In the genomic region with DNA sequence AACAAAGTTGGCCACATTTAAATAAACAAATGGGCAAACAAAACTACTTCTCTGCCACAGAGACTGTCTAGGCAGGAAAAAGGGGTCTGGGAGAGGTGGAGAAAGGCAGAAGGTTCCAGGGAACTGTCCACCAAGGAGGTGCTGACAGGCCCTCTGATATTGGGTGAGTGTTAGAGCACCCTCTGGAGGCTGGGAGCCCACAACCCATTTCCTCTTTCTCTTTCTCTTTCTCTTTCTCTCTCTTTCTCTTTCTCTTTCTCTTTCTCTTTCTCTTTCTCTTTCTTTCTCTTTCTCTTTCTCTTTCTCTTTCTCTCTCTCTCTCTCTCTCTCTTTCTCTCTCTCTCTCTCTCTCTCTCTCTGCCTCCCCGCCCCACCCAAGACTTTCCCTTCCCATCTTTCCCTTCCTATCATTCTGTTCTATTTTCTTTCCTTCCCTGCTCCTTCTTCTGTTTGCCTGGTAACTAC, we compare ENCODE assay signal across 8 cellular contexts.
DNase-seq lines count a peak whose midpoint lies in the region; ATAC-seq, FAIRE-seq and TF ChIP-seq lines count a peak whose summit lies in the region.

No MANE protein-coding gene starts in this region.

- no peaks in the 10 kb centered on the region for H3K27me3 Mint-ChIP-seq in activated naive CD8-positive, alpha-beta T cell treated with anti-CD3 and anti-CD28 coated beads, Interleukin-2, amount 50 U/mL, for 24 hours

- no peak overlapping the region for H3K9ac ChIP-seq in keratinocyte (ENCODE audit: control insufficient read depth, extremely low read depth, insufficient read depth, low read length)

- H3K4me3 Mint-ChIP-seq in activated naive CD8-positive, alpha-beta T cell treated with anti-CD3 and anti-CD28 coated beads, Interleukin-2, amount 50 U/mL, for 24 hours: peak overlapping the region; percentile 21

- no peak overlapping the region for H3K27ac Mint-ChIP-seq in activated naive CD8-positive, alpha-beta T cell treated with anti-CD3 and anti-CD28 coated beads, Interleukin-2, amount 50 U/mL, for 24 hours

- H3K9me3 ChIP-seq in keratinocyte (ENCODE audit: control insufficient read depth, low read depth, low read length): no peaks in the 10 kb centered on the region

- no peak overlapping the region for H2AFZ ChIP-seq in keratinocyte (ENCODE audit: control insufficient read depth, low read length)

- no peaks in the 10 kb centered on the region for H3K4me1 ChIP-seq in keratinocyte (ENCODE audit: control insufficient read depth, extremely low read depth, insufficient read depth, low read length)

- ATAC-seq in GM18873 (IDR thresholded peaks at IDR 0.05; ENCODE audit: low FRiP score, unreplicated experiment) (peak; percentile 73), HG03064 (IDR thresholded peaks at IDR 0.05; ENCODE audit: low read depth, unreplicated experiment) (peak; percentile 85)
- ATAC-seq in activated naive CD8-positive, alpha-beta T cell treated with anti-CD3 and anti-CD28 coated beads, Interleukin-2, amount 50 U/mL, for 24 hours: no peak

- H3K9me3 Mint-ChIP-seq in activated naive CD8-positive, alpha-beta T cell treated with anti-CD3 and anti-CD28 coated beads, Interleukin-2, amount 50 U/mL, for 24 hours: peaks cover 24% of the 10 kb centered on the region

- dilution Hi-C loops in keratinocyte (cut with MboI; ENCODE audit: extremely low pct_ligation_motif_present, low sequenced_read_pairs): no loop called here

- no peaks in the 10 kb centered on the region for H3K36me3 ChIP-seq in keratinocyte (ENCODE audit: control insufficient read depth in 2 of 2, extremely low read depth in 1 of 2, insufficient read depth in 2 of 2, low read length in 2 of 2)

- H3K27me3 ChIP-seq in keratinocyte (ENCODE audit: control insufficient read depth, extremely low read depth, insufficient read depth, low read length): peaks cover 4% of the 10 kb centered on the region

- DNase-seq in DMS53 (lab: John Stamatoyannopoulos, UW) (peak; percentile 89), NCI-H345 (lab: John Stamatoyannopoulos, UW) (peak; percentile 36), keratinocyte (ENCODE audit: low read depth, low spot score) (no peak), GOT3 (lab: John Stamatoyannopoulos, UW) (no peak), dedifferentiated amniotic fluid mesenchymal stem cell (ENCODE audit: extremely low spot score) (no peak)
- DNase-seq in activated naive CD8-positive, alpha-beta T cell treated with anti-CD3 and anti-CD28 coated beads, Interleukin-2, amount 50 U/mL, for 24 hours: peak; percentile 26

- H3K27ac ChIP-seq in keratinocyte (ENCODE audit: control insufficient read depth, insufficient read depth, low read length): no peak overlapping the region

- no peaks in the 10 kb centered on the region for H3K4me1 Mint-ChIP-seq in activated naive CD8-positive, alpha-beta T cell treated with anti-CD3 and anti-CD28 coated beads, Interleukin-2, amount 50 U/mL, for 24 hours

- no peaks in the 10 kb centered on the region for H4K20me1 ChIP-seq in keratinocyte (ENCODE audit: control insufficient read depth, extremely low read depth, insufficient read depth, low read length)

- TF ChIP-seq CTCF in keratinocyte (optimal IDR thresholded peaks at IDR 0.05 in 1 of 3, IDR thresholded peaks at IDR 0.05 in 1 of 3, conservative IDR thresholded peaks at IDR 0.05 in 1 of 3; ENCODE audit: extremely low read depth in 1 of 3, insufficient read depth in 2 of 3, low read length in 3 of 3): peak; percentile 50 to 89 (median 71)

- no peak overlapping the region for H3K4me3 ChIP-seq in keratinocyte (ENCODE audit: control insufficient read depth in 2 of 3, extremely low read depth in 1 of 3, insufficient read depth in 2 of 3, low read depth in 1 of 3, low read length in 3 of 3)

- H3K4me2 ChIP-seq in keratinocyte (ENCODE audit: control insufficient read depth, extremely low read depth, insufficient read depth, low read depth, low read length): no peak overlapping the region

- H3K79me2 ChIP-seq in keratinocyte (ENCODE audit: control insufficient read depth, insufficient read depth, low read length): no peaks in the 10 kb centered on the region

- no peaks in the 10 kb centered on the region for H3K36me3 Mint-ChIP-seq in activated naive CD8-positive, alpha-beta T cell treated with anti-CD3 and anti-CD28 coated beads, Interleukin-2, amount 50 U/mL, for 24 hours (ENCODE audit: low read depth)

- no peaks in the 10 kb centered on the region for H3K9me1 ChIP-seq in keratinocyte (ENCODE audit: control insufficient read depth, extremely low read depth, insufficient read depth, low read length)

- no peak for FAIRE-seq in keratinocyte (lab: Jason Lieb, UNC)

Comparison
In these comparisons a context has a peak if more than half of its experiments do, and no peak if none do; other contexts are left out.
1. DNase-seq: peak in DMS53 (single experiment), NCI-H345 (single experiment) and activated naive CD8-positive, alpha-beta T cell treated with anti-CD3 and anti-CD28 coated beads, Interleukin-2, amount 50 U/mL, for 24 hours (single experiment); none in keratinocyte (single experiment), GOT3 (single experiment) and dedifferentiated amniotic fluid mesenchymal stem cell (single experiment).